23 cellular contexts compared by ENCODE assay signal in the genomic region with DNA sequence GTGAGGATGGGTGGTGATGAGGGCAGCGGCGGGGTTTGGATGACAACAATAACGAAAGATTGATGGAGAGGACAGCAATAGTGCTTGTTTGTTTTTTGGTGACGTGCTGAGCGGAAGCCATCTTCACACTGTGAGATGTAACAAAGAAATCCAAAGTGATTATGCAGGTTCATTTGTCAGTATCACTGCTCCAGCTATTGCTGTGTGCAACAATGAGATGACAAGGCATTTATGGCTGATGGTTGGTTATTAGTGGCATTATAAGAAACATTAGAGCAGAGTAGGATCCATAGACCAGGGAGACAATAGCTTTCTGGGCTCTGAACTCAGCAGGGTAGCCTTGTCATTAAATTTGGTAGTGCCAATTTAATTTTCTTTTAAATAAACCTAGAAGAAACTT.
"Had no signal": no experiment of that assay in that cellular context is flagged by ENCODE, and none has a peak within 500 bp of the region (broad histone marks: within the 10 kb centered on the region; RNA-seq: fewer than 3 reads in every experiment).

No MANE protein-coding gene starts in this region.

- H3K27ac Mint-ChIP-seq: activated B cell treated with CpG ODN at 0.5 μM for 24 hours; activated naive CD8-positive, alpha-beta T cell treated with anti-CD3 and anti-CD28 coated beads for 36 hours; effector memory CD8-positive, alpha-beta T cell; mesothelial cell of epicardium; natural killer cell; stimulated activated naive B cell treated with anti-CD40 and anti-IgM and Interleukin-4, amounts not matched to agents 10 μg/mL and 1 μg/mL and 100 μg/mL, for 72 hours had no signal

- H3K4me3 Mint-ChIP-seq: activated B cell treated with CpG ODN at 0.5 μM for 24 hours; activated naive CD8-positive, alpha-beta T cell treated with anti-CD3 and anti-CD28 coated beads for 36 hours; effector memory CD8-positive, alpha-beta T cell; mesothelial cell of epicardium; natural killer cell; stimulated activated naive B cell treated with anti-CD40 and anti-IgM and Interleukin-4, amounts not matched to agents 10 μg/mL and 1 μg/mL and 100 μg/mL, for 72 hours had no signal

- H3K4me1 Mint-ChIP-seq: activated B cell treated with CpG ODN at 0.5 μM for 24 hours; activated naive CD8-positive, alpha-beta T cell treated with anti-CD3 and anti-CD28 coated beads for 36 hours; natural killer cell; stimulated activated naive B cell treated with anti-CD40 and anti-IgM and Interleukin-4, amounts not matched to agents 10 μg/mL and 1 μg/mL and 100 μg/mL, for 72 hours had no signal

- H3K27me3 Mint-ChIP-seq: activated B cell treated with CpG ODN at 0.5 μM for 24 hours; activated naive CD8-positive, alpha-beta T cell treated with anti-CD3 and anti-CD28 coated beads for 36 hours; effector memory CD8-positive, alpha-beta T cell; stimulated activated naive B cell treated with anti-CD40 and anti-IgM and Interleukin-4, amounts not matched to agents 10 μg/mL and 1 μg/mL and 100 μg/mL, for 72 hours had no signal

- ATAC-seq: effector memory CD8-positive, alpha-beta T cell; heart left ventricle; left ventricle myocardium superior; natural killer cell; stimulated activated naive B cell treated with anti-CD40 and anti-IgM and Interleukin-4, amounts not matched to agents 10 μg/mL and 1 μg/mL and 100 μg/mL, for 72 hours had no signal

- H3K36me3 Mint-ChIP-seq: activated naive CD8-positive, alpha-beta T cell treated with anti-CD3 and anti-CD28 coated beads for 36 hours; mesothelial cell of epicardium; natural killer cell; stimulated activated naive B cell treated with anti-CD40 and anti-IgM and Interleukin-4, amounts not matched to agents 10 μg/mL and 1 μg/mL and 100 μg/mL, for 72 hours had no signal

- H3K9me3 Mint-ChIP-seq: activated B cell treated with CpG ODN at 0.5 μM for 24 hours; activated naive CD8-positive, alpha-beta T cell treated with anti-CD3 and anti-CD28 coated beads for 36 hours; mesothelial cell of epicardium had no signal

- DNase-seq: activated B cell treated with CpG ODN at 0.5 μM for 24 hours; activated CD4-positive, alpha-beta T cell treated with anti-CD3 and anti-CD28 coated beads for 4 hours; activated CD4-positive, alpha-beta T cell treated with anti-CD3 and anti-CD28 coated beads, Interleukin-2, amount 50 U/mL, for 48 hours; activated naive CD4-positive, alpha-beta T cell treated with Interleukin-2 at 50 U/mL for 16 hours; activated naive CD8-positive, alpha-beta T cell treated with anti-CD3 and anti-CD28 coated beads for 36 hours; activated T-cell treated with anti-CD3 and anti-CD28 coated beads, Interleukin-2, amount 50 U/mL, for 48 hours; amniotic stem cell; colonic mucosa; dorsolateral prefrontal cortex; effector memory CD8-positive, alpha-beta T cell; esophagus squamous epithelium; left ventricle myocardium superior; mammary epithelial cell; natural killer cell; occipital lobe; posterior cingulate gyrus; stimulated activated CD4-positive, alpha-beta T cell treated with anti-CD3 and anti-CD28 coated beads, Interleukin-2, amount 100 ng/mL, for 48 hours; stimulated activated CD8-positive, alpha-beta memory T cell treated with anti-CD3 and anti-CD28 coated beads, Interleukin-4, amount 100 ng/mL, for 48 hours; stimulated activated naive B cell treated with anti-CD40 and anti-IgM and Interleukin-4, amounts not matched to agents 10 μg/mL and 1 μg/mL and 100 μg/mL, for 72 hours; T1000; transverse colon had no signal
